Comparison of ENCODE assay signal across 8 cellular contexts in genomic region chr11:65274734-65275682, GRCh38. TPM values are rescaled to one million over a fixed set of nuclear protein-coding genes. Genes with fewer than 3 reads are reported as not detected.
DNase-seq lines count a peak whose midpoint lies in the region; ATAC-seq and TF ChIP-seq lines count a peak whose summit lies in the region.

No MANE protein-coding gene starts in this region.

- H2AK5ac ChIP-seq in mesendoderm (ENCODE audit: low read length) = no peak overlapping the region

- H3K36me3 ChIP-seq in mesendoderm (ENCODE audit: control insufficient read depth, insufficient read depth, low read length) (peaks cover 6% of the 10 kb centered on the region), urinary bladder (ENCODE audit: insufficient read depth) (no peaks in the 10 kb centered on the region)

- H3K27ac ChIP-seq in mesendoderm (ENCODE audit: low read depth, low read length) = no peak overlapping the region
- peak overlapping the region; percentile 19 for H3K27ac ChIP-seq in urinary bladder (ENCODE audit: low read depth)

- H3K23ac ChIP-seq in mesendoderm (ENCODE audit: low read length) = no peak overlapping the region

- no peaks in the 10 kb centered on the region for H3K79me2 ChIP-seq in mesendoderm (ENCODE audit: control insufficient read depth, insufficient read depth, low read length)

- H3K79me1 ChIP-seq in mesendoderm (ENCODE audit: low read length) = no peaks in the 10 kb centered on the region

- no peaks in the 10 kb centered on the region for H3K27me3 Mint-ChIP-seq in activated naive CD8-positive, alpha-beta T cell treated with anti-CD3 and anti-CD28 coated beads, Interleukin-2, amount 10 ng/mL, durations not matched to agents 7 days and 5 days
- no peaks in the 10 kb centered on the region for H3K27me3 Mint-ChIP-seq in activated naive CD8-positive, alpha-beta T cell treated with anti-CD3 and anti-CD28 coated beads for 36 hours

- no peaks in the 10 kb centered on the region for H3K27me3 ChIP-seq in mesendoderm (ENCODE audit: insufficient read depth, low read length, poor library complexity)

- no peak overlapping the region for H2BK15ac ChIP-seq in mesendoderm (replicated peaks; ENCODE audit: low read depth)

- H4K5ac ChIP-seq in mesendoderm (ENCODE audit: low read length) = no peak overlapping the region

- H3K4me1 ChIP-seq in mesendoderm (ENCODE audit: control insufficient read depth, low read depth, low read length) (no peaks in the 10 kb centered on the region), urinary bladder (ENCODE audit: insufficient read depth) (no peaks in the 10 kb centered on the region)

- peaks cover 16% of the 10 kb centered on the region for H3K4me1 Mint-ChIP-seq in activated naive CD8-positive, alpha-beta T cell treated with anti-CD3 and anti-CD28 coated beads, Interleukin-2, amount 10 ng/mL, durations not matched to agents 7 days and 5 days
- peaks cover 17% of the 10 kb centered on the region for H3K4me1 Mint-ChIP-seq in activated naive CD8-positive, alpha-beta T cell treated with anti-CD3 and anti-CD28 coated beads for 36 hours

- peak; percentile 81 for TF ChIP-seq CTCF in epithelial cell of esophagus (IDR thresholded peaks at IDR 0.05; ENCODE audit: insufficient read depth, low read depth, low read length, missing control alignments)

- no peak for DNase-seq in activated naive CD8-positive, alpha-beta T cell treated with anti-CD3 and anti-CD28 coated beads, Interleukin-2, amount 10 ng/mL, durations not matched to agents 7 days and 5 days
- DNase-seq in activated naive CD8-positive, alpha-beta T cell treated with anti-CD3 and anti-CD28 coated beads for 36 hours = no peak
- DNase-seq in M059J (ENCODE audit: low read depth) = peak; percentile 95
- DNase-seq in T1000 (lab: John Stamatoyannopoulos, UW) = peak; percentile 76
- peak; percentile 75 for DNase-seq in epithelial cell of esophagus (ENCODE audit: low read depth)
- DNase-seq in mesendoderm = peak; percentile 70

- H2BK120ac ChIP-seq in mesendoderm (ENCODE audit: low read depth, low read length) = no peak overlapping the region

- POLR2A ChIA-PET in activated naive CD8-positive, alpha-beta T cell treated with anti-CD3 and anti-CD28 coated beads, Interleukin-2, amount 10 ng/mL, durations not matched to agents 7 days and 5 days (lab: Charles Lee) = interaction anchor here (0.6 to 1.3 kb wide), 5 partner anchors 9 to 52 kb away, joined by 3 to 4 read pairs (median 4); partner anchors contain the start of gene POLA2

- no peak overlapping the region for H3K4me3 Mint-ChIP-seq in activated naive CD8-positive, alpha-beta T cell treated with anti-CD3 and anti-CD28 coated beads, Interleukin-2, amount 10 ng/mL, durations not matched to agents 7 days and 5 days
- H3K4me3 Mint-ChIP-seq in activated naive CD8-positive, alpha-beta T cell treated with anti-CD3 and anti-CD28 coated beads for 36 hours = no peak overlapping the region

- H3K36me3 Mint-ChIP-seq in activated naive CD8-positive, alpha-beta T cell treated with anti-CD3 and anti-CD28 coated beads, Interleukin-2, amount 10 ng/mL, durations not matched to agents 7 days and 5 days = peaks cover 21% of the 10 kb centered on the region
- H3K36me3 Mint-ChIP-seq in activated naive CD8-positive, alpha-beta T cell treated with anti-CD3 and anti-CD28 coated beads for 36 hours = peaks cover 39% of the 10 kb centered on the region

- H3K56ac ChIP-seq in mesendoderm (ENCODE audit: low read length) = no peak overlapping the region

- no peak overlapping the region for H3K9ac ChIP-seq in mesendoderm (ENCODE audit: low read length)

- H3K27ac Mint-ChIP-seq in activated naive CD8-positive, alpha-beta T cell treated with anti-CD3 and anti-CD28 coated beads, Interleukin-2, amount 10 ng/mL, durations not matched to agents 7 days and 5 days = no peak overlapping the region
- no peak overlapping the region for H3K27ac Mint-ChIP-seq in activated naive CD8-positive, alpha-beta T cell treated with anti-CD3 and anti-CD28 coated beads for 36 hours

- peak; percentile 69 for ATAC-seq in activated naive CD8-positive, alpha-beta T cell treated with anti-CD3 and anti-CD28 coated beads, Interleukin-2, amount 10 ng/mL, durations not matched to agents 7 days and 5 days (ENCODE audit: low read depth)
- ATAC-seq in HG03442 (IDR thresholded peaks at IDR 0.05; ENCODE audit: unreplicated experiment) = no peak

- WGBS in mesendoderm (ENCODE audit: extremely low coverage, insufficient coverage, low lambda C conversion rate) = no CpG with 5 or more reads among the region's 6 CpGs
- WGBS in urinary bladder = 40% methylated on average over 6 of the region's 6 CpGs

- no peak overlapping the region for H3K4me2 ChIP-seq in mesendoderm (ENCODE audit: low read length)

- H2BK5ac ChIP-seq in mesendoderm (ENCODE audit: low read length) = no peak overlapping the region

- H3K18ac ChIP-seq in mesendoderm (ENCODE audit: low read length) = no peak overlapping the region

- peak overlapping the region; percentile 76 for H4K8ac ChIP-seq in mesendoderm (ENCODE audit: low read depth, low read length)

- H3K4ac ChIP-seq in mesendoderm (ENCODE audit: low read depth, low read length) = no peak overlapping the region

- H3K4me3 ChIP-seq in epithelial cell of esophagus (ENCODE audit: low read length) = no peak overlapping the region
- H3K4me3 ChIP-seq in mesendoderm (ENCODE audit: low read length) = no peak overlapping the region
- H3K4me3 ChIP-seq in urinary bladder (ENCODE audit: low read depth, low read length) = no peak overlapping the region

- H3K9me3 Mint-ChIP-seq in activated naive CD8-positive, alpha-beta T cell treated with anti-CD3 and anti-CD28 coated beads, Interleukin-2, amount 10 ng/mL, durations not matched to agents 7 days and 5 days = no peaks in the 10 kb centered on the region
- H3K9me3 Mint-ChIP-seq in activated naive CD8-positive, alpha-beta T cell treated with anti-CD3 and anti-CD28 coated beads for 36 hours = no peaks in the 10 kb centered on the region

RNA-seq across cellular contexts. Expression of gene POLA2, which starts 13.2 kb away (rescaled TPM):
- 10 to 100 TPM; 57.3 to 62.2 TPM for total RNA-seq in activated naive CD8-positive, alpha-beta T cell treated with anti-CD3 and anti-CD28 coated beads, Interleukin-2, amount 10 ng/mL, durations not matched to agents 7 days and 5 days
- total RNA-seq in activated naive CD8-positive, alpha-beta T cell treated with anti-CD3 and anti-CD28 coated beads for 36 hours = 10 to 100 TPM; 73.8 to 74.5 TPM
- 47.8 and 62.9 TPM in 2 replicates for total RNA-seq in M059J (2014; rRNA removed; shearing (Covaris generic))
- 15.3 TPM for polyA plus RNA-seq in mesendoderm (2013, experiment 1 of 2)
- polyA plus RNA-seq in mesendoderm (2013, experiment 2 of 2) = 15.6 TPM
- total RNA-seq in urinary bladder = 10.3 TPM
- 10.7 TPM for polyA plus RNA-seq in urinary bladder

RNA-seq across cellular contexts. Expression of gene CDC42EP2, which starts 39.7 kb away (rescaled TPM):
- 1 to 10 TPM in 1 of 2 experiments, under 1 TPM in 1; 0.51 to 1.7 TPM for total RNA-seq in activated naive CD8-positive, alpha-beta T cell treated with anti-CD3 and anti-CD28 coated beads, Interleukin-2, amount 10 ng/mL, durations not matched to agents 7 days and 5 days
- under 1 TPM; 0.18 to 0.54 TPM for total RNA-seq in activated naive CD8-positive, alpha-beta T cell treated with anti-CD3 and anti-CD28 coated beads for 36 hours
- total RNA-seq in M059J (2014; rRNA removed; shearing (Covaris generic)) = 0.07 and 1.6 TPM in 2 replicates
- 6.5 TPM for polyA plus RNA-seq in mesendoderm (2013, experiment 1 of 2)
- polyA plus RNA-seq in mesendoderm (2013, experiment 2 of 2) = 6.8 TPM
- total RNA-seq in urinary bladder = 17.6 TPM
- 30.1 TPM for polyA plus RNA-seq in urinary bladder

RNA-seq across cellular contexts. Expression of gene DPF2, which starts 58.6 kb away (rescaled TPM):
- 10 to 100 TPM; 80.2 to 82.7 TPM for total RNA-seq in activated naive CD8-positive, alpha-beta T cell treated with anti-CD3 and anti-CD28 coated beads, Interleukin-2, amount 10 ng/mL, durations not matched to agents 7 days and 5 days
- 10 to 100 TPM; 50.5 to 54.9 TPM for total RNA-seq in activated naive CD8-positive, alpha-beta T cell treated with anti-CD3 and anti-CD28 coated beads for 36 hours
- total RNA-seq in M059J (2014; rRNA removed; shearing (Covaris generic)) = 31.5 and 43.5 TPM in 2 replicates
- 57.1 TPM for polyA plus RNA-seq in mesendoderm (2013, experiment 1 of 2)
- polyA plus RNA-seq in mesendoderm (2013, experiment 2 of 2) = 57.4 TPM
- total RNA-seq in urinary bladder = 29.3 TPM
- 55.2 TPM for polyA plus RNA-seq in urinary bladder

Comparison
In these comparisons a context has a peak if more than half of its experiments do, and no peak if none do; other contexts are left out.
1. DNase-seq: peak in M059J (single experiment), T1000 (single experiment), epithelial cell of esophagus (single experiment) and mesendoderm (single experiment); none in activated naive CD8-positive, alpha-beta T cell treated with anti-CD3 and anti-CD28 coated beads, Interleukin-2, amount 10 ng/mL, durations not matched to agents 7 days and 5 days (single experiment) and activated naive CD8-positive, alpha-beta T cell treated with anti-CD3 and anti-CD28 coated beads for 36 hours (single experiment).